In genomic region chr19:1069009-1069779, GRCh38 we compare ENCODE assay signal across 7 cellular contexts. TPM values are rescaled to one million over a fixed set of nuclear protein-coding genes. Genes with fewer than 3 reads are reported as not detected.
DNase-seq lines count a peak whose midpoint lies in the region; ATAC-seq and TF ChIP-seq lines count a peak whose summit lies in the region.

No MANE protein-coding gene starts in this region.

- H3K4me3 ChIP-seq in Jurkat, Clone E6-1 (ENCODE audit: low read length), result peak overlapping the region; percentile 89
- H3K4me3 ChIP-seq in esophagus squamous epithelium (peak overlapping the region in 3 of 4 donors; percentile 38 to 69 (median 51)), spleen (peak overlapping the region; percentile 77 to 97 (median 87))

- peaks cover 9 to 83% (median 14%) of the 10 kb centered on the region in 4 donors for H3K27me3 ChIP-seq in esophagus squamous epithelium
- peaks cover 0 to 18% (median 0%) of the 10 kb centered on the region in 7 donors for H3K27me3 ChIP-seq in spleen (replicated peaks in 1 of 7)

- 47 to 50% methylated on average over 15 to 24 of the region's 25 CpGs for WGBS in esophagus squamous epithelium, 2 donors
- WGBS in spleen, 5 donors, result 10 to 16% (median 13%) methylated on average over 22 to 25 of the region's 25 CpGs

- H3K36me3 ChIP-seq in esophagus squamous epithelium (no peaks in the 10 kb centered on the region), spleen (peaks cover 0 to 57% (median 40%) of the 10 kb centered on the region in 6 donors)

- TF ChIP-seq POLR2A in esophagus squamous epithelium (IDR thresholded peaks at IDR 0.05) (no peak), spleen (IDR thresholded peaks at IDR 0.05) (no peak)

- H3K27ac ChIP-seq in esophagus squamous epithelium (peak overlapping the region in 3 of 4 donors; percentile 66 to 85 (median 84)), spleen (peak overlapping the region; percentile 80 to 98 (median 95))

- intact Hi-C loops in esophagus squamous epithelium (cut with DNase I) (no loop called here), spleen (cut with DNase I; ENCODE audit: low total_unique reads) (no loop called here)

- peaks cover 37 to 86% (median 47%) of the 10 kb centered on the region in 3 donors for H3K4me1 ChIP-seq in esophagus squamous epithelium
- H3K4me1 ChIP-seq in spleen, result peaks cover 61 to 100% (median 94%) of the 10 kb centered on the region in 6 donors

- no peak for ATAC-seq in GM21423 (IDR thresholded peaks at IDR 0.05; ENCODE audit: unreplicated experiment)

- no peaks in the 10 kb centered on the region for H3K9me3 ChIP-seq in esophagus squamous epithelium
- H3K9me3 ChIP-seq in spleen, result no peaks in the 10 kb centered on the region

- DNase-seq in Jurkat, Clone E6-1 (ENCODE audit: low read depth, low spot score), result peak; percentile 71
- DNase-seq in activated CD4-positive, alpha-beta T cell treated with anti-CD3 and anti-CD28 coated beads for 1 hour, result peak; percentile 49
- DNase-seq in esophagus squamous epithelium (lab: John Stamatoyannopoulos, UW) (no peak), spleen (peak; percentile 97), AG20443 (ENCODE audit: low spot score) (no peak), HPDE6-E6E7 (ENCODE audit: extremely low spot score) (no peak)

- no peak for TF ChIP-seq CTCF in esophagus squamous epithelium (IDR thresholded peaks at IDR 0.05)
- TF ChIP-seq CTCF in spleen (IDR thresholded peaks at IDR 0.05 in 8 of 11, conservative IDR thresholded peaks at IDR 0.05 in 3 of 11), result peak in 6 of 11 experiments; percentile 7 to 46 (median 37)

RNA-seq across cellular contexts. Expression of gene ARHGAP45, which starts 2.2 kb away (rescaled TPM):
- polyA plus RNA-seq in Jurkat, Clone E6-1 (2012; ENCODE audit: insufficient read depth, insufficient read length), result 81.3 TPM
- total RNA-seq in esophagus squamous epithelium (10 to 100 TPM in 3 of 4 donors, 1 to 10 TPM in 1; 8.2 to 39.3 (median 12.5) TPM), spleen (100 to 1,000 TPM; 161 to 258 (median 237) TPM)
- 100 to 1,000 TPM; 205 to 356 (median 329) TPM for polyA plus RNA-seq in spleen

RNA-seq across cellular contexts. Expression of gene POLR2E, which starts 26.0 kb away (rescaled TPM):
- polyA plus RNA-seq in Jurkat, Clone E6-1 (2012; ENCODE audit: insufficient read depth, insufficient read length), result 159 TPM
- total RNA-seq in esophagus squamous epithelium (100 to 1,000 TPM; 113 to 198 (median 166) TPM), spleen (100 to 1,000 TPM; 106 to 152 (median 123) TPM)
- polyA plus RNA-seq in spleen, result 100 to 1,000 TPM in 2 of 3 donors, 10 to 100 TPM in 1; 70.8 to 144 (median 105) TPM

RNA-seq across cellular contexts. Expression of gene ABCA7, which starts 29.3 kb away (rescaled TPM):
- polyA plus RNA-seq in Jurkat, Clone E6-1 (2012; ENCODE audit: insufficient read depth, insufficient read length), result 34.4 TPM
- total RNA-seq in esophagus squamous epithelium, result 10 to 100 TPM; 12.6 to 24.4 (median 18.7) TPM
- 100 to 1,000 TPM in 3 of 7 donors, 10 to 100 TPM in 4; 64.6 to 162 (median 94.7) TPM for total RNA-seq in spleen
- polyA plus RNA-seq in spleen, result 100 to 1,000 TPM in 2 of 3 donors, 10 to 100 TPM in 1; 67.5 to 197 (median 152) TPM

RNA-seq across cellular contexts. Expression of gene GPX4, which starts 34.6 kb away (rescaled TPM):
- 394 TPM for polyA plus RNA-seq in Jurkat, Clone E6-1 (2012; ENCODE audit: insufficient read depth, insufficient read length)
- 100 to 1,000 TPM; 108 to 405 (median 244) TPM for total RNA-seq in esophagus squamous epithelium
- 100 to 1,000 TPM; 138 to 275 (median 216) TPM for total RNA-seq in spleen
- 100 to 1,000 TPM; 480 to 562 (median 522) TPM for polyA plus RNA-seq in spleen

RNA-seq across cellular contexts. Expression of gene CNN2, which starts 42.8 kb away (rescaled TPM):
- 130 TPM for polyA plus RNA-seq in Jurkat, Clone E6-1 (2012; ENCODE audit: insufficient read depth, insufficient read length)
- total RNA-seq in esophagus squamous epithelium (100 to 1,000 TPM in 2 of 4 donors, 10 to 100 TPM in 2; 79.0 to 125 (median 105) TPM), spleen (100 to 1,000 TPM; 102 to 296 (median 233) TPM)
- 100 to 1,000 TPM; 126 to 147 (median 140) TPM for polyA plus RNA-seq in spleen

Comparison
In these comparisons a context has a peak if more than half of its experiments do, and no peak if none do; other contexts are left out.
1. DNase-seq: peak in Jurkat, Clone E6-1 (single experiment), activated CD4-positive, alpha-beta T cell treated with anti-CD3 and anti-CD28 coated beads for 1 hour (single experiment) and spleen (single experiment); none in esophagus squamous epithelium (single experiment), AG20443 (single experiment) and HPDE6-E6E7 (single experiment).
2. CTCF ChIP-seq: peak in spleen (6 of 11); none in esophagus squamous epithelium (0 of 6).
3. RNA of gene ARHGAP45, which starts 2.2 kb away (total RNA-seq): 161 to 258 TPM in spleen; 8.2 to 39.3 TPM in esophagus squamous epithelium; every median in the first group is over 4 times any median in the second.
4. Peak in every context shown above with its lines, with median percentiles within 50 percentile points of each other: H3K4me3 ChIP-seq.